In genomic region chr1:78155121-78155520, GRCh38 we compare ENCODE assay signal across 21 cellular contexts.
"Had no signal": no experiment of that assay in that cellular context is flagged by ENCODE, and none has a peak within 500 bp of the region (broad histone marks: within the 10 kb centered on the region; RNA-seq: fewer than 3 reads in every experiment).

No MANE protein-coding gene starts in this region.

- H3K27me3 ChIP-seq: ascending aorta, heart left ventricle, right lobe of liver, tibial nerve had no signal

- H3K36me3 Mint-ChIP-seq: naive thymus-derived CD8-positive, alpha-beta T cell; stimulated activated naive B cell treated with anti-CD40 and anti-IgM and Interleukin-4, amounts not matched to agents 10 μg/mL and 1 μg/mL and 100 μg/mL, for 72 hours had no signal

- H3K27ac ChIP-seq: ascending aorta, dorsolateral prefrontal cortex, heart left ventricle, right lobe of liver, spleen, tibial nerve, VCaP had no signal

- DNase-seq: activated CD4-positive, alpha-beta T cell treated with anti-CD3 and anti-CD28 coated beads for 4 hours; activated CD8-positive, alpha-beta memory T cell treated with anti-CD3 and anti-CD28 coated beads, Interleukin-2, amount 50 U/mL, for 48 hours; activated CD8-positive, alpha-beta T cell treated with anti-CD3 and anti-CD28 coated beads, Interleukin-2, amount 10 ng/mL, durations not matched to agents 7 days and 5 days; activated naive CD4-positive, alpha-beta T cell; activated naive CD8-positive, alpha-beta T cell treated with anti-CD3 and anti-CD28 coated beads, Interleukin-2, amount 50 U/mL, for 24 hours; dorsolateral prefrontal cortex; foreskin melanocyte; heart left ventricle; mucosa of descending colon; naive thymus-derived CD8-positive, alpha-beta T cell; occipital lobe; right lobe of liver; spleen; stimulated activated CD4-positive, alpha-beta T cell treated with anti-CD3 and anti-CD28 coated beads, Interleukin-2, amount 100 ng/mL, for 24 hours; stimulated activated naive B cell treated with anti-CD40 and anti-IgM and Interleukin-4, amounts not matched to agents 10 μg/mL and 1 μg/mL and 100 μg/mL, for 72 hours; T-helper 1 cell had no signal

- H3K4me1 Mint-ChIP-seq: activated naive CD8-positive, alpha-beta T cell treated with anti-CD3 and anti-CD28 coated beads, Interleukin-2, amount 50 U/mL, for 24 hours; naive thymus-derived CD8-positive, alpha-beta T cell had no signal

- H3K4me3 ChIP-seq: ascending aorta, dorsolateral prefrontal cortex, heart left ventricle, mucosa of descending colon, right lobe of liver, spleen, tibial nerve had no signal

- H3K4me1 ChIP-seq: ascending aorta, heart left ventricle, right lobe of liver, spleen, tibial nerve had no signal

- ATAC-seq: activated CD8-positive, alpha-beta T cell treated with anti-CD3 and anti-CD28 coated beads, Interleukin-2, amount 10 ng/mL, durations not matched to agents 7 days and 5 days; activated naive CD8-positive, alpha-beta T cell treated with anti-CD3 and anti-CD28 coated beads, Interleukin-2, amount 50 U/mL, for 24 hours; heart left ventricle; mucosa of descending colon; naive thymus-derived CD8-positive, alpha-beta T cell; right lobe of liver; stimulated activated naive B cell treated with anti-CD40 and anti-IgM and Interleukin-4, amounts not matched to agents 10 μg/mL and 1 μg/mL and 100 μg/mL, for 72 hours had no signal

- H3K4me3 Mint-ChIP-seq: activated CD8-positive, alpha-beta T cell treated with anti-CD3 and anti-CD28 coated beads, Interleukin-2, amount 10 ng/mL, durations not matched to agents 7 days and 5 days; activated naive CD8-positive, alpha-beta T cell treated with anti-CD3 and anti-CD28 coated beads, Interleukin-2, amount 50 U/mL, for 24 hours; activated T-helper 1 cell treated with anti-CD3 and anti-CD28 coated beads, Interleukin-12 subunit alpha, Interleukin-12 subunit beta, Interleukin-2, Interleukin-4 antibody, amounts not matched to agents 30 ng/mL and 10 ng/mL and 1 ng/mL, durations not matched to agents 14 hours and 24 hours and 36 hours; naive thymus-derived CD8-positive, alpha-beta T cell; stimulated activated naive B cell treated with anti-CD40 and anti-IgM and Interleukin-4, amounts not matched to agents 10 μg/mL and 1 μg/mL and 100 μg/mL, for 72 hours had no signal

- H3K27ac Mint-ChIP-seq: activated CD8-positive, alpha-beta T cell treated with anti-CD3 and anti-CD28 coated beads, Interleukin-2, amount 10 ng/mL, durations not matched to agents 7 days and 5 days; activated naive CD8-positive, alpha-beta T cell treated with anti-CD3 and anti-CD28 coated beads, Interleukin-2, amount 50 U/mL, for 24 hours; activated T-helper 1 cell treated with anti-CD3 and anti-CD28 coated beads, Interleukin-12 subunit alpha, Interleukin-12 subunit beta, Interleukin-2, Interleukin-4 antibody, amounts not matched to agents 30 ng/mL and 10 ng/mL and 1 ng/mL, durations not matched to agents 14 hours and 24 hours and 36 hours; naive thymus-derived CD8-positive, alpha-beta T cell; progenitor cell of endocrine pancreas; stimulated activated naive B cell treated with anti-CD40 and anti-IgM and Interleukin-4, amounts not matched to agents 10 μg/mL and 1 μg/mL and 100 μg/mL, for 72 hours had no signal

- H3K9me3 ChIP-seq: ascending aorta, heart left ventricle, mucosa of descending colon, right lobe of liver, spleen, tibial nerve had no signal

- H3K27me3 Mint-ChIP-seq: progenitor cell of endocrine pancreas had no signal

- H3K9me3 Mint-ChIP-seq: activated T-helper 1 cell treated with anti-CD3 and anti-CD28 coated beads, Interleukin-12 subunit alpha, Interleukin-12 subunit beta, Interleukin-2, Interleukin-4 antibody, amounts not matched to agents 30 ng/mL and 10 ng/mL and 1 ng/mL, durations not matched to agents 14 hours and 24 hours and 36 hours; stimulated activated naive B cell treated with anti-CD40 and anti-IgM and Interleukin-4, amounts not matched to agents 10 μg/mL and 1 μg/mL and 100 μg/mL, for 72 hours had no signal

- H3K36me3 ChIP-seq: ascending aorta, heart left ventricle, right lobe of liver, tibial nerve had no signal
